24 cellular contexts compared by ENCODE assay signal in the genomic region with DNA sequence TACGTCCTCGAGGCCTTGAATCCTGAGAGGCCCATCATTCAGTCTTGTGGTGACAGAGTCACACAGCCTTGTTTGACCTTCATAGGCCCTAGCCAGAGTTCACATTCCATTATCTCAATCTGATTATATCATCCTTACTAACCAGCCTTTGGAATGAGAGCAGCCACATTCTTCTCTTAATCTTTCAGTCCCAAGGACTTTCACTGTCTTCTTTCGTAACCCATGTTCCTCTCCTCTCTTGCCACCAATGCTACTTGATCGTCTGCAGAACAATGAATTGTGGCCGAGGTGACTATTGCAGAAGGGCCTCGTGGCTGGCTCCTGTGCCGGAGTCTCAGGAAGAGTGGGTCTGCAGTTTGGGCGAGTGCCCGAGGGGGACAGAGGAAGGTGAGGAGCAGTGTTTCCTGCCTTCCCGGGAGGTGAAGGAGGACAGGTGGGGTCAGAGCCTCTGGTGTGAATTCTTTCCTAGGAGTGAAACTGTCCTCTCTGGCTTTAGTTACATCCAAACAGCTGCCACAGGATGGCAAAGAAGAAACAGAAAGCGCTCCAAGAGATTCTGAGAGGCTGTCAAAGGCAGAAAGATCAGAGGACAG.
A peak's percentile ranks its signal among the peaks of the same experiment; 100 is the strongest.
DNase-seq lines count a peak whose midpoint lies in the region; ATAC-seq and TF ChIP-seq lines count a peak whose summit lies in the region.
"Had no signal": no experiment of that assay in that cellular context is flagged by ENCODE, and none has a peak within 500 bp of the region (broad histone marks: within the 10 kb centered on the region; RNA-seq: fewer than 3 reads in every experiment).

No MANE protein-coding gene starts in this region.

- H2BK5ac ChIP-seq in mesenchymal stem cell (ENCODE audit: low read depth, low read length, poor library complexity, severe bottlenecking), result no peak overlapping the region

- no peak overlapping the region for H2AFZ ChIP-seq in mesenchymal stem cell (ENCODE audit: low read depth, low read length)

- no peaks in the 10 kb centered on the region for H3K4me1 ChIP-seq in mesenchymal stem cell (ENCODE audit: control insufficient read depth, insufficient read depth, low read depth, low read length)
- peaks cover 3% of the 10 kb centered on the region for H3K4me1 ChIP-seq in skeletal muscle satellite cell (ENCODE audit: control insufficient read depth, insufficient read depth, low read length)
- H3K4me1 ChIP-seq in right lobe of liver, result no peaks in the 10 kb centered on the region
- H3K4me1 ChIP-seq: tibial nerve had no signal

- H2BK120ac ChIP-seq in mesenchymal stem cell (ENCODE audit: low read depth, low read length), result no peak overlapping the region

- H2BK15ac ChIP-seq in mesenchymal stem cell (ENCODE audit: low read depth, poor library complexity, severe bottlenecking), result no peak overlapping the region

- H3K36me3 ChIP-seq in mesenchymal stem cell (ENCODE audit: control insufficient read depth in 1 of 2, insufficient read depth in 2 of 2, low read depth in 1 of 2, low read length in 2 of 2) (no peaks in the 10 kb centered on the region), skeletal muscle satellite cell (ENCODE audit: insufficient read depth, low read length) (no peaks in the 10 kb centered on the region), right lobe of liver (no peaks in the 10 kb centered on the region)

- no peak overlapping the region for H4K8ac ChIP-seq in mesenchymal stem cell (ENCODE audit: low read length)

- H3K27ac Mint-ChIP-seq in HFFc6, result peak overlapping the region; percentile 63; the same call in 1 of the 2 replicates
- H3K27ac Mint-ChIP-seq: activated CD8-positive, alpha-beta memory T cell treated with anti-CD3 and anti-CD28 coated beads, Interleukin-2, amount 10 ng/mL, durations not matched to agents 7 days and 5 days; activated T-cell treated with anti-CD3 and anti-CD28 coated beads, Interleukin-2, amount 50 U/mL, for 72 hours; endodermal cell; stimulated activated naive CD8-positive, alpha-beta T cell treated with anti-CD3 and anti-CD28 coated beads, Interleukin-15, amount 100 ng/mL, for 72 hours; T-helper 1 cell treated with Interleukin-12 subunit alpha and Interleukin-12 subunit beta and Interleukin-4 antibody, amounts not matched to agents 30 μg/mL and 1 μg/mL, for 36 hours had no signal

- H3K18ac ChIP-seq in mesenchymal stem cell (ENCODE audit: low read depth in 1 of 2, low read length in 2 of 2), result peak overlapping the region in 1 of 2 experiments; percentile 57

- H3K9me3 Mint-ChIP-seq in HFFc6, result no peaks in the 10 kb centered on the region
- H3K9me3 Mint-ChIP-seq: activated T-cell treated with anti-CD3 and anti-CD28 coated beads, Interleukin-2, amount 50 U/mL, for 72 hours; endodermal cell; stimulated activated naive CD8-positive, alpha-beta T cell treated with anti-CD3 and anti-CD28 coated beads, Interleukin-15, amount 100 ng/mL, for 72 hours; T-helper 1 cell treated with Interleukin-12 subunit alpha and Interleukin-12 subunit beta and Interleukin-4 antibody, amounts not matched to agents 30 μg/mL and 1 μg/mL, for 36 hours had no signal

- no peak overlapping the region for H3K4me3 ChIP-seq in mesenchymal stem cell (ENCODE audit: insufficient read depth in 1 of 2, low read depth in 1 of 2, low read length in 2 of 2)
- H3K4me3 ChIP-seq in skeletal muscle satellite cell (ENCODE audit: low read length), result no peak overlapping the region
- no peak overlapping the region for H3K4me3 ChIP-seq in right lobe of liver
- H3K4me3 ChIP-seq: coronary artery, esophagus muscularis mucosa, tibial nerve had no signal

- H3K9ac ChIP-seq in mesenchymal stem cell (ENCODE audit: low read length) (no peak overlapping the region), skeletal muscle satellite cell (ENCODE audit: low read depth, low read length) (no peak overlapping the region)

- peak overlapping the region; percentile 65; the same call in 1 of the 2 replicates for H3K4me3 Mint-ChIP-seq in HFFc6
- H3K4me3 Mint-ChIP-seq: activated CD8-positive, alpha-beta memory T cell treated with anti-CD3 and anti-CD28 coated beads, Interleukin-2, amount 10 ng/mL, durations not matched to agents 7 days and 5 days; activated T-cell treated with anti-CD3 and anti-CD28 coated beads, Interleukin-2, amount 50 U/mL, for 72 hours; endodermal cell; stimulated activated naive CD8-positive, alpha-beta T cell treated with anti-CD3 and anti-CD28 coated beads, Interleukin-15, amount 100 ng/mL, for 72 hours; T-helper 1 cell treated with Interleukin-12 subunit alpha and Interleukin-12 subunit beta and Interleukin-4 antibody, amounts not matched to agents 30 μg/mL and 1 μg/mL, for 36 hours had no signal

- H3K9me3 ChIP-seq in mesenchymal stem cell (ENCODE audit: control insufficient read depth, low read length) (no peaks in the 10 kb centered on the region), skeletal muscle satellite cell (replicated peaks; ENCODE audit: low read length) (no peaks in the 10 kb centered on the region), right lobe of liver (no peaks in the 10 kb centered on the region)
- H3K9me3 ChIP-seq: esophagus muscularis mucosa, tibial nerve had no signal

- no peak overlapping the region for H3K4ac ChIP-seq in mesenchymal stem cell (ENCODE audit: low read depth in 1 of 2, low read length in 2 of 2)

- no peak for TF ChIP-seq POLR2A in right lobe of liver (IDR thresholded peaks at IDR 0.05)

- no peak overlapping the region for H4K91ac ChIP-seq in mesenchymal stem cell (ENCODE audit: low read length)

- DNase-seq in EH (ENCODE audit: low read depth) (peak; percentile 89), HFFc6 (no peak), mesenchymal stem cell (peak; percentile 31), right lobe of liver (no peak), A172 (ENCODE audit: low spot score) (no peak), cortex of kidney (lab: John Stamatoyannopoulos, UW) (no peak)
- DNase-seq: activated CD4-positive, alpha-beta T cell treated with anti-CD3 and anti-CD28 coated beads for 48 hours; activated CD8-positive, alpha-beta memory T cell treated with anti-CD3 and anti-CD28 coated beads, Interleukin-2, amount 10 ng/mL, durations not matched to agents 7 days and 5 days; activated naive CD4-positive, alpha-beta T cell treated with Interleukin-2 at 50 U/mL for 16 hours; activated T-cell treated with anti-CD3 and anti-CD28 coated beads, Interleukin-2, amount 50 U/mL, for 72 hours; AML-193; amygdala; DMS79 treated with DMSO at 0.1 percent for 48 hours; endodermal cell; NCI-H1105; NCI-H2029; NCI-H2227 treated with DMSO at 0.1 percent for 48 hours; stimulated activated naive CD8-positive, alpha-beta T cell treated with anti-CD3 and anti-CD28 coated beads, Interleukin-15, amount 100 ng/mL, for 72 hours had no signal

- H3K79me1 ChIP-seq in mesenchymal stem cell (replicated peaks; ENCODE audit: low read length, poor library complexity, severe bottlenecking), result no peaks in the 10 kb centered on the region

- H3K4me1 Mint-ChIP-seq in HFFc6 (ENCODE audit: low read depth), result peaks cover 65% of the 10 kb centered on the region
- H3K4me1 Mint-ChIP-seq: activated CD8-positive, alpha-beta memory T cell treated with anti-CD3 and anti-CD28 coated beads, Interleukin-2, amount 10 ng/mL, durations not matched to agents 7 days and 5 days; stimulated activated naive CD8-positive, alpha-beta T cell treated with anti-CD3 and anti-CD28 coated beads, Interleukin-15, amount 100 ng/mL, for 72 hours had no signal

- H2AK5ac ChIP-seq in mesenchymal stem cell (ENCODE audit: low read length, severe bottlenecking), result no peak overlapping the region

- H3K27me3 Mint-ChIP-seq in HFFc6 (ENCODE audit: insufficient read depth), result peaks cover 18% of the 10 kb centered on the region
- H3K27me3 Mint-ChIP-seq: stimulated activated naive CD8-positive, alpha-beta T cell treated with anti-CD3 and anti-CD28 coated beads, Interleukin-15, amount 100 ng/mL, for 72 hours had no signal

- H3K27me3 ChIP-seq in mesenchymal stem cell (ENCODE audit: control insufficient read depth in 1 of 2, insufficient read depth in 1 of 2, low read length in 2 of 2) (peaks cover 0 to 9% of the 10 kb centered on the region in 2 experiments), skeletal muscle satellite cell (ENCODE audit: control insufficient read depth, insufficient read depth, low read length) (no peaks in the 10 kb centered on the region), right lobe of liver (no peaks in the 10 kb centered on the region)
- H3K27me3 ChIP-seq: esophagus muscularis mucosa, tibial nerve had no signal

- no peak overlapping the region for H3K27ac ChIP-seq in mesenchymal stem cell (ENCODE audit: low read length, poor library complexity, severe bottlenecking)
- no peak overlapping the region for H3K27ac ChIP-seq in right lobe of liver
- H3K27ac ChIP-seq: esophagus muscularis mucosa, tibial nerve had no signal

- H3K4me2 ChIP-seq in mesenchymal stem cell (ENCODE audit: low read length, poor library complexity, severe bottlenecking), result no peak overlapping the region
- H3K4me2 ChIP-seq in skeletal muscle satellite cell (ENCODE audit: low read length), result peak overlapping the region; percentile 35

- peak overlapping the region in 1 of 2 experiments; percentile 29 for H3K14ac ChIP-seq in mesenchymal stem cell (ENCODE audit: low read length in 2 of 2)

- 67% methylated on average over 11 of the region's 11 CpGs for whole genome bisulfite sequencing in mesenchymal stem cell
- WGBS in right lobe of liver (ENCODE audit: insufficient coverage, low coverage, low lambda C conversion rate, missing lambda C conversion rate), result 56% methylated on average over 8 of the region's 11 CpGs

- intact Hi-C loops in right lobe of liver (cut with DNase I), result no loop called here

- TF ChIP-seq CTCF in HFFc6 (IDR thresholded peaks at IDR 0.05), result no peak
- no peak for TF ChIP-seq CTCF in right lobe of liver (IDR thresholded peaks at IDR 0.05)

- ATAC-seq in GM18870 (IDR thresholded peaks at IDR 0.05; ENCODE audit: unreplicated experiment) (no peak), right lobe of liver (no peak)
- ATAC-seq: activated CD8-positive, alpha-beta memory T cell treated with anti-CD3 and anti-CD28 coated beads, Interleukin-2, amount 10 ng/mL, durations not matched to agents 7 days and 5 days; activated T-cell treated with anti-CD3 and anti-CD28 coated beads, Interleukin-2, amount 50 U/mL, for 72 hours; stimulated activated naive CD8-positive, alpha-beta T cell treated with anti-CD3 and anti-CD28 coated beads, Interleukin-15, amount 100 ng/mL, for 72 hours had no signal

- peaks cover 26% of the 10 kb centered on the region; the same call in 1 of the 2 replicates for H3K36me3 Mint-ChIP-seq in HFFc6 (ENCODE audit: low read depth)
- H3K36me3 Mint-ChIP-seq: activated CD8-positive, alpha-beta memory T cell treated with anti-CD3 and anti-CD28 coated beads, Interleukin-2, amount 10 ng/mL, durations not matched to agents 7 days and 5 days had no signal

- no peak overlapping the region for H3K23ac ChIP-seq in mesenchymal stem cell (ENCODE audit: low read length in 2 of 2)

- peak overlapping the region in 1 of 2 experiments; percentile 39 for H2BK12ac ChIP-seq in mesenchymal stem cell (ENCODE audit: low read length in 2 of 2)

Comparison
In these comparisons a context has a peak if more than half of its experiments do, and no peak if none do; other contexts are left out.
1. DNase-seq: peak in EH (single experiment) and mesenchymal stem cell (single experiment); none in HFFc6 (single experiment), right lobe of liver (0 of 3), A172 (single experiment) and cortex of kidney (single experiment).